11 cellular contexts compared by ENCODE assay signal in the genomic region with DNA sequence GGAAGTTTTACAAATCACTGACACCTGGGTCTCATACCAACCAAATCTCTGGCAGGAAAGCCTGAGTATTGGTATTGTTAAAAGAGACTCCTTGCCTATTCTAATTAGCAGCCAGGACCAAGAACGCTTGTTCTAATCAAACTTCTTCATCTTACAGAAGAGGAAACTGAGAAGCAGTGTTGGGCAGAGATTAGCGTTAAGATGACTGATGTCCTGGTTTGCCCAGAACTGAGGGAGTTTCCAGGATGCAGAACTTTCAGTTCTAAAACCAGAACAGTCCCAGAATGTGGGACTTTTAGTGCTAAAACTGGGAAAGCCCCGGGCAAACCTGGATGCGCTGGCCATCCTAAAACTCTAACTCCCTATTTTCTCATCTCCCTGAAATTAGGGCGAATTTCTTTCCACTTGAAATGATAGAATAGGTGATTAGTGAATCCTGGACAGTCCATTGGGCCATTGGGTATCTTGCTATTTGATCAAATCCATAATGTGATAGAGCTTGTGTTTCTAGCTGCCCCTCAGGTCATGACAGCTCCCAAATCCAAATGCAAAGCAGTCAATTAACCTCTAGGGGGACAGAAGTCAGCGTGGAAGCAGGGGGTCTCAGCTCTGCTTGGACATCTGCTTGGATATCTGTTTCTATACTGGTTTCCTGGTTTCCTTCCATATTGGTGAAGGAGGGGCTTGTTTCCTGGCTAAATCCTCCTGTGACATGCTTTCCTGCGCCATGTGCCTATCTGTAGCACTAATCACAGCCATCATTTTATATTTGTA. TPM values are rescaled to one million over a fixed set of nuclear protein-coding genes. Genes with fewer than 3 reads are reported as not detected.
DNase-seq lines count a peak whose midpoint lies in the region; ATAC-seq and TF ChIP-seq lines count a peak whose summit lies in the region.
"Had no signal": no experiment of that assay in that cellular context is flagged by ENCODE, and none has a peak within 500 bp of the region (broad histone marks: within the 10 kb centered on the region; RNA-seq: fewer than 3 reads in every experiment).

No MANE protein-coding gene starts in this region.

- TF ChIP-seq CTCF in OCI-LY3 (IDR thresholded peaks at IDR 0.05; ENCODE audit: low read depth, low read length) (peak; percentile 34), fibroblast of pulmonary artery (IDR thresholded peaks at IDR 0.05; ENCODE audit: low read length, missing control alignments) (peak; percentile 19), stomach (IDR thresholded peaks at IDR 0.05) (no peak)

- H3K36me3 Mint-ChIP-seq in activated naive CD8-positive, alpha-beta T cell, result no peaks in the 10 kb centered on the region
- H3K36me3 Mint-ChIP-seq in activated naive CD8-positive, alpha-beta T cell treated with anti-CD3 and anti-CD28 coated beads for 36 hours, result no peaks in the 10 kb centered on the region
- H3K36me3 Mint-ChIP-seq: immature natural killer cell had no signal

- H3K4me3 Mint-ChIP-seq in activated naive CD8-positive, alpha-beta T cell, result no peak overlapping the region
- H3K4me3 Mint-ChIP-seq in activated naive CD8-positive, alpha-beta T cell treated with anti-CD3 and anti-CD28 coated beads for 36 hours, result no peak overlapping the region
- H3K4me3 Mint-ChIP-seq: immature natural killer cell, nephron had no signal

- H4K20me1 ChIP-seq in OCI-LY3 (ENCODE audit: insufficient read depth, low read length), result no peaks in the 10 kb centered on the region

- DNase-seq in activated naive CD8-positive, alpha-beta T cell treated with anti-CD3 and anti-CD28 coated beads for 36 hours, result no peak
- no peak for DNase-seq in fibroblast of pulmonary artery (ENCODE audit: low read depth)
- peak; percentile 10 for DNase-seq in stomach
- no peak for DNase-seq in activated gamma-delta T cell (lab: John Stamatoyannopoulos, UW)
- DNase-seq: AML-193, immature natural killer cell had no signal

- no peak for TF ChIP-seq POLR2A in stomach (IDR thresholded peaks at IDR 0.05)

- H3K4me2 ChIP-seq in OCI-LY3 (ENCODE audit: low read length), result peak overlapping the region; percentile 56

- H3K4me3 ChIP-seq in OCI-LY3 (ENCODE audit: low read length) (peak overlapping the region; percentile 13; the same call in 1 of the 2 replicates), fibroblast of pulmonary artery (replicated peaks; ENCODE audit: low read depth, low read length) (no peak overlapping the region), stomach (no peak overlapping the region)

- H3K27ac Mint-ChIP-seq in activated naive CD8-positive, alpha-beta T cell, result peak overlapping the region; percentile 5
- no peak overlapping the region for H3K27ac Mint-ChIP-seq in activated naive CD8-positive, alpha-beta T cell treated with anti-CD3 and anti-CD28 coated beads for 36 hours
- H3K27ac Mint-ChIP-seq: nephron had no signal

- no peak for TF ChIP-seq EP300 in stomach (IDR thresholded peaks at IDR 0.05)

- H3K9me3 Mint-ChIP-seq in activated naive CD8-positive, alpha-beta T cell (ENCODE audit: low read depth), result no peaks in the 10 kb centered on the region
- H3K9me3 Mint-ChIP-seq in activated naive CD8-positive, alpha-beta T cell treated with anti-CD3 and anti-CD28 coated beads for 36 hours, result no peaks in the 10 kb centered on the region
- H3K9me3 Mint-ChIP-seq: immature natural killer cell had no signal

- H3K4me1 Mint-ChIP-seq in activated naive CD8-positive, alpha-beta T cell (ENCODE audit: low read depth), result peaks cover 55% of the 10 kb centered on the region
- H3K4me1 Mint-ChIP-seq in activated naive CD8-positive, alpha-beta T cell treated with anti-CD3 and anti-CD28 coated beads for 36 hours, result peaks cover 61% of the 10 kb centered on the region
- H3K4me1 Mint-ChIP-seq: nephron had no signal

- H3K36me3 ChIP-seq in OCI-LY3 (replicated peaks; ENCODE audit: low read depth, low read length) (peaks cover 12% of the 10 kb centered on the region), stomach (no peaks in the 10 kb centered on the region)

- ATAC-seq in HG03442 (IDR thresholded peaks at IDR 0.05; ENCODE audit: unreplicated experiment), result no peak
- no peak for ATAC-seq in GM19467 (IDR thresholded peaks at IDR 0.05; ENCODE audit: unreplicated experiment)

- H2AFZ ChIP-seq in OCI-LY3 (ENCODE audit: low read depth, low read length), result no peak overlapping the region

- intact Hi-C loops in stomach (cut with DNase I; ENCODE audit: low total_unique reads), result loop anchor here (5.0 to 10.0 kb wide), 2 partner anchors 98 to 110 kb away; no protein-coding TSS in a partner anchor

- H3K27me3 Mint-ChIP-seq in activated naive CD8-positive, alpha-beta T cell, result no peaks in the 10 kb centered on the region
- no peaks in the 10 kb centered on the region for H3K27me3 Mint-ChIP-seq in activated naive CD8-positive, alpha-beta T cell treated with anti-CD3 and anti-CD28 coated beads for 36 hours

- H3K4me1 ChIP-seq in OCI-LY3 (ENCODE audit: low read length) (peaks cover 67% of the 10 kb centered on the region), stomach (peaks cover 0 to 13% (median 2%) of the 10 kb centered on the region in 4 donors)

- H3K9me3 ChIP-seq in OCI-LY3 (ENCODE audit: insufficient read depth, low read length) (peaks cover 6% of the 10 kb centered on the region), stomach (no peaks in the 10 kb centered on the region)

- peak overlapping the region; percentile 60 for H3K9ac ChIP-seq in OCI-LY3 (ENCODE audit: low read length)

- 37 to 63% (median 41%) methylated on average over 7 of the region's 7 CpGs for WGBS in stomach, 5 donors

- H3K79me2 ChIP-seq in OCI-LY3 (ENCODE audit: low read length), result no peaks in the 10 kb centered on the region

- H3K27ac ChIP-seq in OCI-LY3 (ENCODE audit: low read length) (peak overlapping the region; percentile 83), stomach (no peak overlapping the region)

- H3K27me3 ChIP-seq in OCI-LY3 (ENCODE audit: low read depth, low read length) (no peaks in the 10 kb centered on the region), stomach (peaks cover 0 to 20% (median 0%) of the 10 kb centered on the region in 3 donors)

RNA-seq across cellular contexts. Expression of gene TMPRSS13, which starts 16.0 kb away (rescaled TPM):
- total RNA-seq in activated naive CD8-positive, alpha-beta T cell treated with anti-CD3 and anti-CD28 coated beads for 36 hours, result 1 to 10 TPM; 1.9 to 3.4 TPM
- total RNA-seq in stomach, result 1 to 10 TPM in 2 of 5 donors, under 1 TPM in 1, not detected in 2; 0.37 to 2.2 (median 1.2) TPM
- polyA plus RNA-seq in stomach, result 1 to 10 TPM in 1 of 3 donors, under 1 TPM in 1, not detected in 1; 0.19 to 3.8 TPM

RNA-seq across cellular contexts. Expression of gene IL10RA, which starts 41.0 kb away (rescaled TPM):
- total RNA-seq in activated naive CD8-positive, alpha-beta T cell treated with anti-CD3 and anti-CD28 coated beads for 36 hours, result 10 to 100 TPM; 39.6 to 41.2 TPM
- 100 to 1,000 TPM in 1 of 5 donors, 10 to 100 TPM in 3, 1 to 10 TPM in 1; 5.4 to 190 (median 18.7) TPM for total RNA-seq in stomach
- polyA plus RNA-seq in stomach, result 1 to 10 TPM; 2.1 to 4.2 (median 3.2) TPM

Comparison
In these comparisons a context has a peak if more than half of its experiments do, and no peak if none do; other contexts are left out.
1. CTCF ChIP-seq: peak in OCI-LY3 (single experiment) and fibroblast of pulmonary artery (single experiment); none in stomach (0 of 7).